Comparison of ENCODE assay signal across 8 cellular contexts in genomic region chr4:15197005-15197404, GRCh38.
DNase-seq lines count a peak whose midpoint lies in the region; ATAC-seq and TF ChIP-seq lines count a peak whose summit lies in the region.

No MANE protein-coding gene starts in this region.

- H4K8ac ChIP-seq in neuronal stem cell (ENCODE audit: low read depth, low read length), result no peak overlapping the region

- no peak overlapping the region for H3K14ac ChIP-seq in neuronal stem cell (ENCODE audit: low read length)

- no peak overlapping the region for H2AFZ ChIP-seq in GM23248
- H2AFZ ChIP-seq in neuronal stem cell (ENCODE audit: low read length), result no peak overlapping the region

- no peak for TF ChIP-seq CTCF in body of pancreas (IDR thresholded peaks at IDR 0.05)

- no peak overlapping the region for H2BK15ac ChIP-seq in neuronal stem cell (ENCODE audit: low read length)

- no peak overlapping the region for H2BK12ac ChIP-seq in neuronal stem cell (ENCODE audit: low read length)

- in situ Hi-C loops in GM23248 (cut with MboI), result no loop called here

- H4K20me1 ChIP-seq in GM23248 (ENCODE audit: insufficient read depth), result no peaks in the 10 kb centered on the region

- H3K27ac ChIP-seq in GM23248 (no peak overlapping the region), neuronal stem cell (replicated peaks; ENCODE audit: low read length) (no peak overlapping the region), body of pancreas (no peak overlapping the region)

- H3K4ac ChIP-seq in neuronal stem cell (ENCODE audit: low read length), result no peak overlapping the region

- intact Hi-C loops in body of pancreas (cut with DNase I), result no loop called here

- no peaks in the 10 kb centered on the region for H3K4me1 ChIP-seq in GM23248 (ENCODE audit: insufficient read depth)
- H3K4me1 ChIP-seq in neuronal stem cell (ENCODE audit: control insufficient read depth in 2 of 2, insufficient read depth in 1 of 2, low read depth in 1 of 2, low read length in 2 of 2), result peaks cover 0 to 1% of the 10 kb centered on the region in 2 donors
- H3K4me1 ChIP-seq in body of pancreas, result no peaks in the 10 kb centered on the region

- H3K23ac ChIP-seq in neuronal stem cell (ENCODE audit: low read depth, low read length, poor library complexity), result no peak overlapping the region

- H3K79me2 ChIP-seq in GM23248 (ENCODE audit: insufficient read depth), result no peaks in the 10 kb centered on the region

- H3K27me3 ChIP-seq in GM23248 (replicated peaks; ENCODE audit: insufficient read depth) (peaks cover 10% of the 10 kb centered on the region; the same call in 1 of the 2 replicates), neuronal stem cell (ENCODE audit: control insufficient read depth in 3 of 3, insufficient read depth in 3 of 3, low read depth in 1 of 3, low read length in 3 of 3) (no peaks in the 10 kb centered on the region), body of pancreas (no peaks in the 10 kb centered on the region)

- no peaks in the 10 kb centered on the region for H3F3A ChIP-seq in GM23248 (ENCODE audit: insufficient read depth)

- no peaks in the 10 kb centered on the region for H3K36me3 ChIP-seq in GM23248 (ENCODE audit: low read depth)
- no peaks in the 10 kb centered on the region for H3K36me3 ChIP-seq in neuronal stem cell (replicated peaks in 1 of 2; ENCODE audit: control insufficient read depth in 2 of 2, insufficient read depth in 2 of 2, low read length in 2 of 2)
- no peaks in the 10 kb centered on the region for H3K36me3 ChIP-seq in body of pancreas (replicated peaks in 1 of 2; ENCODE audit: insufficient read depth in 1 of 2, low read depth in 2 of 2)

- H3K9me3 ChIP-seq in GM23248 (ENCODE audit: low read depth) (no peaks in the 10 kb centered on the region), neuronal stem cell (replicated peaks in 1 of 2; ENCODE audit: control insufficient read depth in 2 of 2, insufficient read depth in 1 of 2, low read depth in 1 of 2, low read length in 2 of 2) (no peaks in the 10 kb centered on the region), body of pancreas (no peaks in the 10 kb centered on the region)

- H3K4me2 ChIP-seq in GM23248 (ENCODE audit: unreplicated experiment), result no peak overlapping the region
- no peak overlapping the region for H3K4me2 ChIP-seq in neuronal stem cell (ENCODE audit: insufficient read depth, low read length, poor library complexity, severe bottlenecking)

- H3K18ac ChIP-seq in neuronal stem cell (ENCODE audit: low read length), result no peak overlapping the region

- DNase-seq in GM23248 (peak; percentile 64), OCI-M1 (lab: John Stamatoyannopoulos, UW) (peak; percentile 9), fibroblast of gingiva (ENCODE audit: low read depth) (peak; percentile 38), neuronal stem cell (ENCODE audit: low spot score) (peak; percentile 3), body of pancreas (no peak), putamen (ENCODE audit: low spot score) (no peak)
- no peak for DNase-seq in effector CD4-positive, alpha-beta T cell

- no peak overlapping the region for H2BK120ac ChIP-seq in neuronal stem cell (ENCODE audit: low read depth, low read length)

- 31 to 32% methylated on average over 4 of the region's 4 CpGs for WGBS in GM23248 (ENCODE audit: low coverage in 1 of 2, low lambda C conversion rate in 2 of 2, missing lambda C conversion rate in 2 of 2), 2 experiments
- WGBS in neuronal stem cell (ENCODE audit: extremely low coverage in 2 of 2, insufficient read length in 2 of 2, insufficient replicate concordance in 1 of 2), 2 donors, result no CpG with 5 or more reads among the region's 4 CpGs
- 36 to 42% methylated on average over 4 of the region's 4 CpGs for WGBS in body of pancreas, 2 donors

- H4K91ac ChIP-seq in neuronal stem cell (ENCODE audit: low read depth, low read length, poor library complexity), result no peak overlapping the region

- ATAC-seq in body of pancreas (no peak), HG02571 (IDR thresholded peaks at IDR 0.05; ENCODE audit: unreplicated experiment) (no peak)

- H3K79me1 ChIP-seq in neuronal stem cell (ENCODE audit: low read depth, low read length), result no peaks in the 10 kb centered on the region

- H3K4me3 ChIP-seq in GM23248 (no peak overlapping the region), neuronal stem cell (ENCODE audit: low read length in 2 of 2) (no peak overlapping the region), body of pancreas (no peak overlapping the region)

- H2AK5ac ChIP-seq in neuronal stem cell (ENCODE audit: low read depth, low read length), result no peak overlapping the region

- no peak overlapping the region for H2BK5ac ChIP-seq in neuronal stem cell (ENCODE audit: low read length)

- TF ChIP-seq POLR2A in body of pancreas (IDR thresholded peaks at IDR 0.05), result no peak

- H3K9me2 ChIP-seq in GM23248 (ENCODE audit: insufficient read depth), result no peaks in the 10 kb centered on the region

- H3K9ac ChIP-seq in GM23248, result no peak overlapping the region
- H3K9ac ChIP-seq in neuronal stem cell (ENCODE audit: low read depth, low read length, poor library complexity), result no peak overlapping the region

Comparison
In these comparisons a context has a peak if more than half of its experiments do, and no peak if none do; other contexts are left out.
1. DNase-seq: peak in GM23248 (single experiment), OCI-M1 (single experiment), fibroblast of gingiva (single experiment) and neuronal stem cell (single experiment); none in body of pancreas (0 of 4), effector CD4-positive, alpha-beta T cell (single experiment) and putamen (single experiment).